ENCODE assay signal across 1 cellular context in the genomic region with DNA sequence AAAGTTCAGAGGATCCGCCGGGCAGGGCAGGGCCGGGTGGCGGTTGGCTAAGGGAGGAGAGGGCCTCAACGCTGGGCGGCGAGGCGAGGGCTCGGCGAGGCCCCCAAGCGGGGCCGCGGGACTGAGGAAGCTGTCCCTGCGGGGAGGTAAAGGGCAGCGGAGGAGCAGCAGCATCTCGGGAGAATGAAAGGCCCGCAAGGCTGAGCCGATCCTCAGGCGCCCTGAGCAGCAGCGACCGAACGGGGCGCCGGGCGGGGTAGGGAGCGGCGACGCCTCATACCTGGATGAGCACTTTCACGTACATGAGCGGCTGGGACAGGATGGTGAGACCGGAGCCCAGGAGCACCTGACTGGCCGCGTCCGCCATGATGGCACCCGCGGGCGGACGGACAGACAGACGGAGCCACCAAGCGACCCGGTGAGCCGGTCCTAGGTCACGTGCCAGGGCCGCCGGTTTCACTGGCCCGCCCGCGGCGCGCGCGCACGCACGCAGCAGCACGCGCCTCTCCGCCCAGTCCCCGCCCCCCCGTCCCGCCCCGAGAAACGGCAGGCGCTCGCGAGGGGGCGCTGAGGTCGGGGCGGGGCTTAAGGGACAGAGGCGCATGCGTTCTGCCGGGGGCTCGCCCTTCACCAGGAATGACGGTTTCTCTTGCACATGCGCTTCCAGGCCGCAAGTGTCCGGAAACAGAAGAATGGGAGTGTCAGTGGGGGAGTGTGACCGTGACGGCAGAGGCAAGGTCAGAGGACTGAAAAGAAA.
TF ChIP-seq lines count a peak whose summit lies in the region.

Gene MTCH2 (minus strand): TSS at position 461 of the 757 bp plus-strand sequence. CDS start 94 bp downstream, at position 367.

TF ChIP-seq in WTC11, 78 proteins besides CTCF, POLR2A, EP300 and RAD21 (continued from another document and continues in another):
- TF ChIP-seq E2F1 (CRISPR knock-in tag; IDR thresholded peaks at IDR 0.05) = 0 out of 2 replicates have a peak, but pooled peaks have one; percentile 50
- TF ChIP-seq JUN (CRISPR knock-in tag; IDR thresholded peaks at IDR 0.05) = peak; percentile 85; the same call in 1 of the 2 replicates
- peak; percentile 92; the same call in 1 of the 2 replicates for TF ChIP-seq ARID4B (CRISPR knock-in tag; IDR thresholded peaks at IDR 0.05; ENCODE audit: borderline replicate concordance)
- TF ChIP-seq ZNF396 (CRISPR knock-in tag; IDR thresholded peaks at IDR 0.05; ENCODE audit: borderline replicate concordance) = no peak
- no peak; the same call in 1 of the 2 replicates for TF ChIP-seq ESRRA (CRISPR knock-in tag; IDR thresholded peaks at IDR 0.05; ENCODE audit: borderline replicate concordance)
- TF ChIP-seq GABPB1 (CRISPR knock-in tag; IDR thresholded peaks at IDR 0.05) = no peak; the same call in 1 of the 2 replicates
- TF ChIP-seq ZBTB21 (CRISPR knock-in tag; IDR thresholded peaks at IDR 0.05; ENCODE audit: borderline replicate concordance) = peak; percentile 82; the same call in 1 of the 2 replicates
- no peak for TF ChIP-seq ZNF425 (CRISPR knock-in tag; conservative IDR thresholded peaks at IDR 0.05)
- TF ChIP-seq ZNF138 (CRISPR knock-in tag; conservative IDR thresholded peaks at IDR 0.05) = no peak
- no peak for TF ChIP-seq KAT7 (CRISPR knock-in tag; IDR thresholded peaks at IDR 0.05; ENCODE audit: borderline replicate concordance)
- TF ChIP-seq, protein P1, sequence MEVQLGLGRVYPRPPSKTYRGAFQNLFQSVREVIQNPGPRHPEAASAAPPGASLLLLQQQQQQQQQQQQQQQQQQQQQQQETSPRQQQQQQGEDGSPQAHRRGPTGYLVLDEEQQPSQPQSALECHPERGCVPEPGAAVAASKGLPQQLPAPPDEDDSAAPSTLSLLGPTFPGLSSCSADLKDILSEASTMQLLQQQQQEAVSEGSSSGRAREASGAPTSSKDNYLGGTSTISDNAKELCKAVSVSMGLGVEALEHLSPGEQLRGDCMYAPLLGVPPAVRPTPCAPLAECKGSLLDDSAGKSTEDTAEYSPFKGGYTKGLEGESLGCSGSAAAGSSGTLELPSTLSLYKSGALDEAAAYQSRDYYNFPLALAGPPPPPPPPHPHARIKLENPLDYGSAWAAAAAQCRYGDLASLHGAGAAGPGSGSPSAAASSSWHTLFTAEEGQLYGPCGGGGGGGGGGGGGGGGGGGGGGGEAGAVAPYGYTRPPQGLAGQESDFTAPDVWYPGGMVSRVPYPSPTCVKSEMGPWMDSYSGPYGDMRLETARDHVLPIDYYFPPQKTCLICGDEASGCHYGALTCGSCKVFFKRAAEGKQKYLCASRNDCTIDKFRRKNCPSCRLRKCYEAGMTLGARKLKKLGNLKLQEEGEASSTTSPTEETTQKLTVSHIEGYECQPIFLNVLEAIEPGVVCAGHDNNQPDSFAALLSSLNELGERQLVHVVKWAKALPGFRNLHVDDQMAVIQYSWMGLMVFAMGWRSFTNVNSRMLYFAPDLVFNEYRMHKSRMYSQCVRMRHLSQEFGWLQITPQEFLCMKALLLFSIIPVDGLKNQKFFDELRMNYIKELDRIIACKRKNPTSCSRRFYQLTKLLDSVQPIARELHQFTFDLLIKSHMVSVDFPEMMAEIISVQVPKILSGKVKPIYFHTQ (CRISPR knock-in tag; IDR thresholded peaks at IDR 0.05) = no peak
- no peak for TF ChIP-seq MXD4 (CRISPR knock-in tag; IDR thresholded peaks at IDR 0.05; ENCODE audit: borderline replicate concordance)
- no peak for TF ChIP-seq ZNF512 (CRISPR knock-in tag; IDR thresholded peaks at IDR 0.05; ENCODE audit: borderline replicate concordance)
- TF ChIP-seq EMX1 (CRISPR knock-in tag; IDR thresholded peaks at IDR 0.05) = no peak
- TF ChIP-seq ZSCAN18 (CRISPR knock-in tag; IDR thresholded peaks at IDR 0.05) = no peak
- TF ChIP-seq SMAD4 (CRISPR knock-in tag; IDR thresholded peaks at IDR 0.05) = no peak
- TF ChIP-seq ZMAT4 (CRISPR knock-in tag; IDR thresholded peaks at IDR 0.05) = no peak
- TF ChIP-seq NFYB (CRISPR knock-in tag; conservative IDR thresholded peaks at IDR 0.05; ENCODE audit: low read depth) = peak; percentile 38; the same call in 1 of the 2 replicates
- TF ChIP-seq MAX (CRISPR knock-in tag; IDR thresholded peaks at IDR 0.05) = peak; percentile 93
- TF ChIP-seq SMAD3 (CRISPR knock-in tag; IDR thresholded peaks at IDR 0.05; ENCODE audit: borderline replicate concordance) = no peak
- no peak for TF ChIP-seq ERG (CRISPR knock-in tag; IDR thresholded peaks at IDR 0.05)
- TF ChIP-seq RORB (CRISPR knock-in tag; IDR thresholded peaks at IDR 0.05) = no peak
- 0 out of 2 replicates have a peak, but pooled peaks have one; percentile 46 for TF ChIP-seq FOXP4 (CRISPR knock-in tag; IDR thresholded peaks at IDR 0.05)
- TF ChIP-seq CBFB (CRISPR knock-in tag; IDR thresholded peaks at IDR 0.05; ENCODE audit: low read depth) = no peak
- 0 out of 2 replicates have a peak, but pooled peaks have one; percentile 50 for TF ChIP-seq ELF4 (CRISPR knock-in tag; IDR thresholded peaks at IDR 0.05; ENCODE audit: low read depth)
- TF ChIP-seq JAZF1 (CRISPR knock-in tag; IDR thresholded peaks at IDR 0.05) = no peak
- 0 out of 2 replicates have a peak, but pooled peaks have one; percentile 62 for TF ChIP-seq ZNF416 (CRISPR knock-in tag; IDR thresholded peaks at IDR 0.05)
